26 cellular contexts compared by ENCODE assay signal in the genomic region with DNA sequence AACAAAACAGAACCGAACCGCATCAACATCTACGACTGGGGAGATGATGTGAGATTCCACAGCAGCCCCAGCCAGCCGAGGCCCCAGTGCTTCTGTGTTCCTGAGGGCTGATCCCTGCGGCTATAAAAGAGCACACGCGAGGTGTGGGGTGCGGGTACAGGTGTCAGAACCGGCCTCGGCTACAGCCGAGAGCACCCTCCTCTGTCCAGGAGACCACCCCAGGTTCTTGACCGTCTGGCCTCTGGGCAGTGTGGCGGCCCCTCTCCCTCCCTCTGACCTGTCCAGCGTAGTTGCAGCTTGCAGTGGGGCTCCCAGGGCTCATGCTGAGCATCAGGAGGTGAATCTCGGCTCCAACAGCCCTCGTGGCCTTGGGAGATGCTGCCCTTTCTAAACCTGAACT. TPM values are rescaled to one million over a fixed set of nuclear protein-coding genes. Genes with fewer than 3 reads are reported as not detected.
DNase-seq lines count a peak whose midpoint lies in the region; ATAC-seq and TF ChIP-seq lines count a peak whose summit lies in the region.
"Had no signal": no experiment of that assay in that cellular context is flagged by ENCODE, and none has a peak within 500 bp of the region (broad histone marks: within the 10 kb centered on the region; RNA-seq: fewer than 3 reads in every experiment).

No MANE protein-coding gene starts in this region.

- peaks cover 8% of the 10 kb centered on the region for H3K4me1 Mint-ChIP-seq in endodermal cell
- H3K4me1 Mint-ChIP-seq in natural killer cell = peaks cover 9 to 10% of the 10 kb centered on the region in 2 donors

- no peak overlapping the region for H3K4me3 ChIP-seq in A673 (ENCODE audit: low read depth, low read length, poor library complexity, severe bottlenecking)
- H3K4me3 ChIP-seq in endodermal cell (ENCODE audit: low read length) = no peak overlapping the region
- H3K4me3 ChIP-seq in prostate gland = no peak overlapping the region
- H3K4me3 ChIP-seq: esophagus squamous epithelium, gastrocnemius medialis had no signal

- no peak for ATAC-seq in natural killer cell
- ATAC-seq: activated CD4-positive, CD25-positive, alpha-beta regulatory T cell treated with anti-CD3 and anti-CD28 coated beads, Interleukin-2, amount 50 U/mL, for 24 hours; effector memory CD8-positive, alpha-beta T cell; gastrocnemius medialis; naive thymus-derived CD8-positive, alpha-beta T cell; SK-N-SH treated with all-trans-retinoic acid at 6 μM for 48 hours; stimulated activated effector memory CD8-positive, alpha-beta T cell treated with anti-CD3 and anti-CD28 coated beads, Interleukin-12 subunit alpha, Interleukin-12 subunit beta, amount 100 ng/mL, for 72 hours had no signal

- CTCF ChIA-PET in A673 (lab: Charles Lee) = no interaction called here

- H3K9me3 Mint-ChIP-seq in endodermal cell (peaks cover 9% of the 10 kb centered on the region), natural killer cell (peaks cover 0 to 2% of the 10 kb centered on the region in 2 donors)
- H3K9me3 Mint-ChIP-seq: activated T-helper 1 cell treated with anti-CD3 and anti-CD28 coated beads, Interleukin-12 subunit alpha, Interleukin-12 subunit beta, Interleukin-2, Interleukin-4 antibody, amounts not matched to agents 30 ng/mL and 10 ng/mL and 1 ng/mL, durations not matched to agents 14 hours and 24 hours and 36 hours; effector memory CD8-positive, alpha-beta T cell; stimulated activated effector memory CD8-positive, alpha-beta T cell treated with anti-CD3 and anti-CD28 coated beads, Interleukin-12 subunit alpha, Interleukin-12 subunit beta, amount 100 ng/mL, for 72 hours had no signal

- H3K27ac Mint-ChIP-seq in endodermal cell (no peak overlapping the region), natural killer cell (peak overlapping the region in 1 of 2 donors; percentile 58)
- H3K27ac Mint-ChIP-seq: activated naive CD8-positive, alpha-beta T cell treated with anti-CD3 and anti-CD28 coated beads for 36 hours; effector memory CD8-positive, alpha-beta T cell; stimulated activated effector memory CD8-positive, alpha-beta T cell treated with anti-CD3 and anti-CD28 coated beads, Interleukin-12 subunit alpha, Interleukin-12 subunit beta, amount 100 ng/mL, for 72 hours had no signal

- no peak for TF ChIP-seq POLR2A in prostate gland (IDR thresholded peaks at IDR 0.05)

- H3K27me3 ChIP-seq in A673 (replicated peaks; ENCODE audit: insufficient read depth, low read depth, low read length, poor library complexity) (no peaks in the 10 kb centered on the region), endodermal cell (ENCODE audit: control insufficient read depth, insufficient read depth, low read length, poor library complexity, severe bottlenecking) (no peaks in the 10 kb centered on the region), prostate gland (replicated peaks; ENCODE audit: insufficient read depth) (no peaks in the 10 kb centered on the region)
- H3K27me3 ChIP-seq: esophagus squamous epithelium had no signal

- no peaks in the 10 kb centered on the region for H3K36me3 Mint-ChIP-seq in endodermal cell (ENCODE audit: low read depth)
- no peaks in the 10 kb centered on the region for H3K36me3 Mint-ChIP-seq in natural killer cell

- H3K27ac ChIP-seq in A673 (ENCODE audit: low read depth, low read length, poor library complexity, severe bottlenecking) (peak overlapping the region; percentile 25), C4-2B (peak overlapping the region; percentile 98), endodermal cell (ENCODE audit: low read depth, low read length) (no peak overlapping the region), prostate gland (peak overlapping the region; percentile 90 to 93)
- H3K27ac ChIP-seq: gastrocnemius medialis had no signal

- POLR2A ChIA-PET in A673 (lab: Charles Lee; ENCODE audit: low non-redundant PET) = no interaction called here

- intact Hi-C loops in A673 (cut with micrococcal nuclease; ENCODE audit: unreplicated experiment) (no loop called here), prostate gland (cut with DNase I) (no loop called here), natural killer cell (cut with micrococcal nuclease) (no loop called here)

- H3K27me3 Mint-ChIP-seq in endodermal cell (ENCODE audit: insufficient read depth) (no peaks in the 10 kb centered on the region), natural killer cell (ENCODE audit: low read depth in 2 of 2) (no peaks in the 10 kb centered on the region)
- H3K27me3 Mint-ChIP-seq: effector memory CD8-positive, alpha-beta T cell; naive thymus-derived CD8-positive, alpha-beta T cell had no signal

- BruUV-seq in A673 (replicated peaks; lab: Mats Ljungman, UMichigan) = no TSS peak

- no peaks in the 10 kb centered on the region for H3K36me3 ChIP-seq in A673 (ENCODE audit: insufficient read depth, low read length, poor library complexity, severe bottlenecking)
- H3K36me3 ChIP-seq in endodermal cell (ENCODE audit: control insufficient read depth, insufficient read depth, low read length) = no peaks in the 10 kb centered on the region
- H3K36me3 ChIP-seq in prostate gland = no peaks in the 10 kb centered on the region
- H3K36me3 ChIP-seq: esophagus squamous epithelium, gastrocnemius medialis had no signal

- 89 to 94% methylated on average over 10 to 16 of the region's 16 CpGs for WGBS in endodermal cell (ENCODE audit: insufficient coverage in 1 of 2, insufficient read length in 1 of 2), 2 experiments
- whole genome bisulfite sequencing in prostate gland = 89% methylated on average over 16 of the region's 16 CpGs

- TF ChIP-seq CTCF in A673 (conservative IDR thresholded peaks at IDR 0.05; ENCODE audit: low read depth, low read length) (no peak), C4-2B (conservative IDR thresholded peaks at IDR 0.05) (no peak), endodermal cell (conservative IDR thresholded peaks at IDR 0.05) (no peak), prostate gland (IDR thresholded peaks at IDR 0.05) (no peak), natural killer cell (IDR thresholded peaks at IDR 0.05) (no peak)

- DNase-seq in A673 (ENCODE audit: low spot score) (no peak), endodermal cell (peak; percentile 38), prostate gland (ENCODE audit: low spot score) (no peak), DMS79 treated with DMSO at 0.1 percent for 48 hours (lab: John Stamatoyannopoulos, UW) (no peak), mucosa of gallbladder (ENCODE audit: low spot score) (no peak), natural killer cell (no peak)
- DNase-seq: activated naive CD8-positive, alpha-beta T cell treated with anti-CD3 and anti-CD28 coated beads for 36 hours; COR-L47; DND-41; effector memory CD8-positive, alpha-beta T cell; esophagus squamous epithelium; hypothalamus; MV-4-11; naive thymus-derived CD8-positive, alpha-beta T cell; NCI-H1694 treated with DMSO at 0.1 percent for 48 hours; NCI-H69; RPMI8226; stimulated activated CD4-positive, alpha-beta T cell treated with anti-CD3 and anti-CD28 coated beads, Interleukin-1b, Interleukin-23, amount 100 ng/mL, for 48 hours had no signal

- H3K9ac ChIP-seq in endodermal cell (ENCODE audit: extremely low read depth, low read length, poor library complexity, severe bottlenecking) = no peak overlapping the region

- H3K4me1 ChIP-seq in A673 (ENCODE audit: insufficient read depth, low read length, poor library complexity, severe bottlenecking) (peaks cover 6% of the 10 kb centered on the region), endodermal cell (ENCODE audit: control insufficient read depth, insufficient read depth, low read length) (no peaks in the 10 kb centered on the region), prostate gland (replicated peaks) (peaks cover 29% of the 10 kb centered on the region)
- H3K4me1 ChIP-seq: gastrocnemius medialis had no signal

- H3K9me3 ChIP-seq in A673 (ENCODE audit: low read depth, low read length, poor library complexity, severe bottlenecking) = peaks cover 7% of the 10 kb centered on the region
- peaks cover 3% of the 10 kb centered on the region for H3K9me3 ChIP-seq in endodermal cell (ENCODE audit: control insufficient read depth, low read length)
- H3K9me3 ChIP-seq in prostate gland = no peaks in the 10 kb centered on the region
- H3K9me3 ChIP-seq: esophagus squamous epithelium, gastrocnemius medialis had no signal

- H3K4me3 Mint-ChIP-seq in endodermal cell (no peak overlapping the region), natural killer cell (no peak overlapping the region)
- H3K4me3 Mint-ChIP-seq: activated naive CD8-positive, alpha-beta T cell treated with anti-CD3 and anti-CD28 coated beads for 36 hours; activated T-helper 1 cell treated with anti-CD3 and anti-CD28 coated beads, Interleukin-12 subunit alpha, Interleukin-12 subunit beta, Interleukin-2, Interleukin-4 antibody, amounts not matched to agents 30 ng/mL and 10 ng/mL and 1 ng/mL, durations not matched to agents 14 hours and 24 hours and 36 hours; effector memory CD8-positive, alpha-beta T cell; naive thymus-derived CD8-positive, alpha-beta T cell; stimulated activated effector memory CD8-positive, alpha-beta T cell treated with anti-CD3 and anti-CD28 coated beads, Interleukin-12 subunit alpha, Interleukin-12 subunit beta, amount 100 ng/mL, for 72 hours had no signal

RNA-seq across cellular contexts. Expression of a gene that starts 23.7 kb away (rescaled TPM):
- total RNA-seq in A673 (2021) (0.20 TPM in 1 of 2 replicates, not detected in the other), endodermal cell (not detected), prostate gland (under 1 TPM; 0.14 to 0.28 TPM), mucosa of gallbladder (not detected), natural killer cell (1 to 10 TPM in 1 of 3 donors, under 1 TPM in 2; 0.47 to 1.7 (median 0.68) TPM)
- polyA plus RNA-seq in endodermal cell (2013, experiment 1 of 2) = not detected
- not detected for polyA plus RNA-seq in endodermal cell (2013, experiment 2 of 2)
- total RNA-seq: activated T-helper 1 cell treated with anti-CD3 and anti-CD28 coated beads, Interleukin-12 subunit alpha, Interleukin-12 subunit beta, Interleukin-2, Interleukin-4 antibody, amounts not matched to agents 30 ng/mL and 10 ng/mL and 1 ng/mL, durations not matched to agents 14 hours and 24 hours and 36 hours; gastrocnemius medialis; naive thymus-derived CD8-positive, alpha-beta T cell; skeletal muscle tissue had no signal
- polyA plus RNA-seq: naive thymus-derived CD8-positive, alpha-beta T cell had no signal

RNA-seq across cellular contexts. Expression of a gene that starts 34.6 kb away (rescaled TPM):
- total RNA-seq in A673 (2021) = 0.34 and 0.35 TPM in 2 replicates
- total RNA-seq in endodermal cell = under 1 TPM in 1 of 2 donors, not detected in 1; 0.20 TPM
- polyA plus RNA-seq in endodermal cell (2013, experiment 1 of 2) = not detected
- polyA plus RNA-seq in endodermal cell (2013, experiment 2 of 2) = not detected
- total RNA-seq in prostate gland = under 1 TPM; 0.27 to 0.80 TPM
- total RNA-seq in mucosa of gallbladder = 1.5 TPM
- under 1 TPM in 1 of 3 donors, not detected in 2; 0.45 TPM for total RNA-seq in natural killer cell
- total RNA-seq: skeletal muscle tissue, temporal lobe had no signal
